Comparison of ENCODE assay signal across 29 cellular contexts in the genomic region with DNA sequence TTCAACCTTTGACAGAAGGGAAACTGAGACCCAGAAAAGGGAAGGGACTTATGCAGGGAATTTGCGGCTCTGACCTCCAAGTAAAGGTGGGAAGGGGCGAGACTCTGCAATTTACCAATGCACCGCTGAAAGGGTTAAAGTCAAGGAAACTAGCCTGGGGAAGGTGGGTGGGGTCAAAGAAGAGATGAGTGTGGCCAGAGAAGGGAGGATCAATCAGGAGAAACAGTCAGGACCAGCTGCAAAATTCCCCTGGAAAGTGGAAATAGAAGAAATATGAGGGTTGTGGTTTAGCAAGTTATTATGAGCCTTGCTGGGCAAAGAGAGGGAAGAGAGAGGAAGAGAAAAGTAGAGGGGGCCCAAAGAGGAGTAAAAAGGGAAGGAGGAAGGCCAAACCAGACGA.
"Had no signal": no experiment of that assay in that cellular context is flagged by ENCODE, and none has a peak within 500 bp of the region (broad histone marks: within the 10 kb centered on the region; RNA-seq: fewer than 3 reads in every experiment).

No MANE protein-coding gene starts in this region.

- DNase-seq: activated B cell treated with CpG ODN at 0.5 μM for 24 hours; activated CD4-positive, alpha-beta T cell treated with anti-CD3 and anti-CD28 coated beads, Interleukin-2, amount 50 U/mL, for 1 hour; activated CD8-positive, alpha-beta memory T cell treated with anti-CD3 and anti-CD28 coated beads, Interleukin-2, amount 10 ng/mL, durations not matched to agents 7 days and 5 days; activated CD8-positive, alpha-beta T cell treated with anti-CD3 and anti-CD28 coated beads, Interleukin-2, amount 10 ng/mL, durations not matched to agents 7 days and 5 days; activated naive CD8-positive, alpha-beta T cell treated with anti-CD3 and anti-CD28 coated beads, Interleukin-2, amount 50 U/mL, for 24 hours; activated T-cell treated with anti-CD3 and anti-CD28 coated beads, Interleukin-2, amount 50 U/mL, for 48 hours; amygdala; central memory CD4-positive, alpha-beta T cell; esophagus squamous epithelium; foreskin melanocyte; left ventricle myocardium inferior; naive B cell; nucleus accumbens; pancreas; psoas muscle; sigmoid colon; stimulated activated CD4-positive, alpha-beta T cell treated with anti-CD3 and anti-CD28 coated beads, Interleukin-15, amount 100 ng/mL, for 24 hours; stimulated activated naive CD4-positive, alpha-beta T cell; T-helper 17 cell; T1000; tibial artery had no signal

- H3K9me3 Mint-ChIP-seq: activated B cell treated with CpG ODN at 0.5 μM for 24 hours; activated naive CD4-positive, alpha-beta T cell treated with anti-CD3 and anti-CD28 coated beads, Interleukin-2, amount 50 U/mL, for 24 hours; activated naive CD8-positive, alpha-beta T cell treated with anti-CD3 and anti-CD28 coated beads, Interleukin-2, amount 50 U/mL, for 24 hours; activated T-helper 2 cell treated with anti-CD3 and anti-CD28 coated beads, Interferon-gamma antibody, Interleukin-2, Interleukin-4, amounts not matched to agents 10 μg/mL and 5 μg/mL and 100 μg/mL, durations not matched to agents 14 hours and 24 hours and 36 hours; neural crest cell had no signal

- H3K4me1 ChIP-seq: esophagus squamous epithelium, pancreas, sigmoid colon, suprapubic skin, tibial artery had no signal

- ATAC-seq: activated CD8-positive, alpha-beta memory T cell treated with anti-CD3 and anti-CD28 coated beads, Interleukin-2, amount 10 ng/mL, durations not matched to agents 7 days and 5 days; activated CD8-positive, alpha-beta T cell treated with anti-CD3 and anti-CD28 coated beads, Interleukin-2, amount 10 ng/mL, durations not matched to agents 7 days and 5 days; activated naive CD8-positive, alpha-beta T cell treated with anti-CD3 and anti-CD28 coated beads, Interleukin-2, amount 50 U/mL, for 24 hours; pancreas; psoas muscle; T-helper 17 cell had no signal

- H3K4me1 Mint-ChIP-seq: activated B cell treated with CpG ODN at 0.5 μM for 24 hours; activated CD8-positive, alpha-beta memory T cell treated with anti-CD3 and anti-CD28 coated beads, Interleukin-2, amount 10 ng/mL, durations not matched to agents 7 days and 5 days; activated naive CD4-positive, alpha-beta T cell treated with anti-CD3 and anti-CD28 coated beads, Interleukin-2, amount 50 U/mL, for 24 hours; T-helper 17 cell had no signal

- H3K4me3 ChIP-seq: breast epithelium, esophagus squamous epithelium, left ventricle myocardium inferior, lung, pancreas, psoas muscle, sigmoid colon, suprapubic skin, tibial artery had no signal

- H3K36me3 Mint-ChIP-seq: activated CD8-positive, alpha-beta memory T cell treated with anti-CD3 and anti-CD28 coated beads, Interleukin-2, amount 10 ng/mL, durations not matched to agents 7 days and 5 days; activated naive CD4-positive, alpha-beta T cell treated with anti-CD3 and anti-CD28 coated beads, Interleukin-2, amount 50 U/mL, for 24 hours; naive B cell had no signal

- FAIRE-seq: islet of Langerhans, pancreas had no signal

- H3K27ac Mint-ChIP-seq: activated B cell treated with CpG ODN at 0.5 μM for 24 hours; activated CD8-positive, alpha-beta memory T cell treated with anti-CD3 and anti-CD28 coated beads, Interleukin-2, amount 10 ng/mL, durations not matched to agents 7 days and 5 days; activated CD8-positive, alpha-beta T cell treated with anti-CD3 and anti-CD28 coated beads, Interleukin-2, amount 10 ng/mL, durations not matched to agents 7 days and 5 days; activated naive CD4-positive, alpha-beta T cell treated with anti-CD3 and anti-CD28 coated beads, Interleukin-2, amount 50 U/mL, for 24 hours; activated naive CD8-positive, alpha-beta T cell treated with anti-CD3 and anti-CD28 coated beads, Interleukin-2, amount 50 U/mL, for 24 hours; activated T-helper 2 cell treated with anti-CD3 and anti-CD28 coated beads, Interferon-gamma antibody, Interleukin-2, Interleukin-4, amounts not matched to agents 10 μg/mL and 5 μg/mL and 100 μg/mL, durations not matched to agents 14 hours and 24 hours and 36 hours; naive B cell; T-helper 17 cell had no signal

- H3K4me3 Mint-ChIP-seq: activated B cell treated with CpG ODN at 0.5 μM for 24 hours; activated CD8-positive, alpha-beta memory T cell treated with anti-CD3 and anti-CD28 coated beads, Interleukin-2, amount 10 ng/mL, durations not matched to agents 7 days and 5 days; activated CD8-positive, alpha-beta T cell treated with anti-CD3 and anti-CD28 coated beads, Interleukin-2, amount 10 ng/mL, durations not matched to agents 7 days and 5 days; activated naive CD4-positive, alpha-beta T cell treated with anti-CD3 and anti-CD28 coated beads, Interleukin-2, amount 50 U/mL, for 24 hours; activated naive CD8-positive, alpha-beta T cell treated with anti-CD3 and anti-CD28 coated beads, Interleukin-2, amount 50 U/mL, for 24 hours; naive B cell; neural crest cell; T-helper 17 cell had no signal

- H3K27me3 Mint-ChIP-seq: activated B cell treated with CpG ODN at 0.5 μM for 24 hours; activated CD8-positive, alpha-beta memory T cell treated with anti-CD3 and anti-CD28 coated beads, Interleukin-2, amount 10 ng/mL, durations not matched to agents 7 days and 5 days; activated naive CD4-positive, alpha-beta T cell treated with anti-CD3 and anti-CD28 coated beads, Interleukin-2, amount 50 U/mL, for 24 hours; activated naive CD8-positive, alpha-beta T cell treated with anti-CD3 and anti-CD28 coated beads, Interleukin-2, amount 50 U/mL, for 24 hours; T-helper 17 cell had no signal

- H3K9me3 ChIP-seq: breast epithelium, esophagus squamous epithelium, left ventricle myocardium inferior, pancreas, psoas muscle, sigmoid colon, suprapubic skin, tibial artery had no signal

- H3K27ac ChIP-seq: breast epithelium, epithelial cell of prostate, esophagus squamous epithelium, left ventricle myocardium inferior, pancreas, psoas muscle, sigmoid colon, suprapubic skin, tibial artery had no signal

- H3K27me3 ChIP-seq: esophagus squamous epithelium, pancreas, sigmoid colon, suprapubic skin, tibial artery had no signal

- H3K36me3 ChIP-seq: breast epithelium, esophagus squamous epithelium, left ventricle myocardium inferior, pancreas, sigmoid colon, suprapubic skin, tibial artery had no signal
